ENCODE assay signal across 1 cellular context in the genomic region with DNA sequence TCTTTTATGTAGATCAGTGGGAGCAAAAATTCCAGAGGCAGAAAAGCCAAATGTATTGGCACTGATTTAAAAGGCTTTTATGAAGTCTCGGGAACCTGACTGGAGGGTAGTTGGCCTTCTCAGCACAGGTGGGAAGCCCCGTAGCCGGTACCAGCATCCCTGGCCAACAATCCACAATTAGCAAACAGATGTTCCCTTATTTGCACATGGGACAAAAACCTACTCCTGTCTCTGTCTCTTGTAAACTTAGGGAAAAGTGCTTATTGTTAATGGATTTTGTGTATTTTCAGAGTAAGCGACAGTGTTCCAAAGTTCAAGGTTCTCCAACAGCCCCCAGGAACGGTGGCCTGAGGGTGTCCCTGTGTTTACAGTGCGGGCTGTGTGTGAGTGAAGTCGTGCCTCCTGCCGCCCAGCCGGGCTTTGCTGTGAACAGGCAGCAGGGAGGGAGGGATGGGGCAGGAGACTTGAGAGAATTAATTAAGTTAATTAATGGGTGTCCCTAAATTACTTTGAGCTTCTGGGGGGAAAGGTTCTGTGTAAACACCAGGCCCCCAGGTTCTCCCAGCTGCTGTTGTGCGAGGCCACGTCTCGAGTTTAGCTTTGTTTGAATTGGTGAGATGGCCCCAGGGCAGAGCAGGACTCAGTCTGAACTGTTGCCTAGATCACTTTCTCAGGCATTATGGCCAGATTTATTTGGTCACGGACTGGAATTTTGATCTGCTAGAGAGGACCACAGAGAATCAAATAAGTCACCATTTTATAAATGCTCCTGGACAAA.
TF ChIP-seq lines count a peak whose summit lies in the region.

No MANE protein-coding gene starts in this region.

TF ChIP-seq in HepG2, 621 proteins besides CTCF, POLR2A, EP300 and RAD21 (continued from another document and continues in another):
- TF ChIP-seq NFAT5 (CRISPR knock-in tag; IDR thresholded peaks at IDR 0.05) (no peak), RBM22 (optimal IDR thresholded peaks at IDR 0.05; ENCODE audit: low read length) (peak; percentile 85), ZNF331 (CRISPR knock-in tag; IDR thresholded peaks at IDR 0.05) (peak; percentile 95), ZNF570 (CRISPR knock-in tag; IDR thresholded peaks at IDR 0.05; ENCODE audit: borderline replicate concordance) (no peak), CBX1 (IDR thresholded peaks at IDR 0.05; ENCODE audit: low read depth) (no peak), ARNTL (CRISPR knock-in tag; IDR thresholded peaks at IDR 0.05) (peak; percentile 90), HNRNPL (IDR thresholded peaks at IDR 0.05; ENCODE audit: low read depth, low read length) (no peak), ARNT (IDR thresholded peaks at IDR 0.05) (no peak), CC2D1A (CRISPR knock-in tag; IDR thresholded peaks at IDR 0.05) (0 out of 2 replicates have a peak, but pooled peaks have one; percentile 82), ZFY (CRISPR knock-in tag; IDR thresholded peaks at IDR 0.05) (peak; percentile 61), CERS6 (CRISPR knock-in tag; IDR thresholded peaks at IDR 0.05) (no peak), ZNF552 (CRISPR knock-in tag; IDR thresholded peaks at IDR 0.05; ENCODE audit: borderline replicate concordance) (peak; percentile 81), ZNF431 (CRISPR knock-in tag; IDR thresholded peaks at IDR 0.05; ENCODE audit: borderline replicate concordance, low read depth) (peak; percentile 80; the same call in 1 of the 2 replicates), MED8 (CRISPR knock-in tag; IDR thresholded peaks at IDR 0.05; ENCODE audit: insufficient replicate concordance) (peak; percentile 79), PCBP2 (optimal IDR thresholded peaks at IDR 0.05; ENCODE audit: low read depth, low read length, poor library complexity, severe bottlenecking) (no peak), ZNF350 (CRISPR knock-in tag; IDR thresholded peaks at IDR 0.05; ENCODE audit: borderline replicate concordance, low read depth) (peak; percentile 54), ATRX (CRISPR knock-in tag; IDR thresholded peaks at IDR 0.05; ENCODE audit: borderline replicate concordance) (no peak), ZEB1 (IDR thresholded peaks at IDR 0.05; ENCODE audit: insufficient replicate concordance, low read depth) (peak; percentile 95), GMEB1 (CRISPR knock-in tag; IDR thresholded peaks at IDR 0.05; ENCODE audit: borderline replicate concordance) (peak; percentile 56), ZNF761 (CRISPR knock-in tag; conservative IDR thresholded peaks at IDR 0.05) (peak; percentile 91), HDAC1 (CRISPR knock-in tag; IDR thresholded peaks at IDR 0.05) (peak; percentile 98), PREB (CRISPR knock-in tag; IDR thresholded peaks at IDR 0.05) (no peak), HES4 (CRISPR knock-in tag; IDR thresholded peaks at IDR 0.05; ENCODE audit: borderline replicate concordance) (no peak), RAD51 (IDR thresholded peaks at IDR 0.05; ENCODE audit: borderline replicate concordance) (no peak), ZNF766 (CRISPR knock-in tag; IDR thresholded peaks at IDR 0.05; ENCODE audit: borderline replicate concordance) (no peak), HOXA7 (CRISPR knock-in tag; IDR thresholded peaks at IDR 0.05) (0 out of 2 replicates have a peak, but pooled peaks have one; percentile 54), IRF9 (CRISPR knock-in tag; IDR thresholded peaks at IDR 0.05; ENCODE audit: borderline replicate concordance) (peak; percentile 56; the same call in 1 of the 2 replicates), ZNF800 (CRISPR knock-in tag; IDR thresholded peaks at IDR 0.05) (peak; percentile 38; the same call in 1 of the 2 replicates), NONO (IDR thresholded peaks at IDR 0.05) (no peak), NONO (CRISPR knock-in tag; conservative IDR thresholded peaks at IDR 0.05) (peak; percentile 89), THAP7 (CRISPR knock-in tag; IDR thresholded peaks at IDR 0.05) (peak; percentile 88), ZNF205 (CRISPR knock-in tag; IDR thresholded peaks at IDR 0.05) (peak; percentile 91; the same call in 1 of the 2 replicates), MTA3 (CRISPR knock-in tag; IDR thresholded peaks at IDR 0.05) (no peak), NR3C1 (CRISPR knock-in tag; IDR thresholded peaks at IDR 0.05) (no peak), ZNF235 (CRISPR knock-in tag; IDR thresholded peaks at IDR 0.05; ENCODE audit: borderline replicate concordance) (no peak), ZNF792 (CRISPR knock-in tag; IDR thresholded peaks at IDR 0.05) (peak; percentile 96), MEIS2 (CRISPR knock-in tag; IDR thresholded peaks at IDR 0.05) (peak; percentile 91), HNF1B (CRISPR knock-in tag; IDR thresholded peaks at IDR 0.05) (peak; percentile 84), SOX13 (IDR thresholded peaks at IDR 0.05) (peak; percentile 99), SOX13 (CRISPR knock-in tag; conservative IDR thresholded peaks at IDR 0.05 in 1 of 2, IDR thresholded peaks at IDR 0.05 in 1 of 2) (peak in 1 of 2 experiments; percentile 99; a peak in 2 of 4 replicates), ZNF326 (CRISPR knock-in tag; IDR thresholded peaks at IDR 0.05; ENCODE audit: borderline replicate concordance) (no peak), TRIM24 (CRISPR knock-in tag; IDR thresholded peaks at IDR 0.05) (no peak), NFYB (CRISPR knock-in tag; IDR thresholded peaks at IDR 0.05) (no peak), ZNF496 (CRISPR knock-in tag; IDR thresholded peaks at IDR 0.05; ENCODE audit: insufficient replicate concordance) (no peak)
- TF ChIP-seq, protein P1, sequence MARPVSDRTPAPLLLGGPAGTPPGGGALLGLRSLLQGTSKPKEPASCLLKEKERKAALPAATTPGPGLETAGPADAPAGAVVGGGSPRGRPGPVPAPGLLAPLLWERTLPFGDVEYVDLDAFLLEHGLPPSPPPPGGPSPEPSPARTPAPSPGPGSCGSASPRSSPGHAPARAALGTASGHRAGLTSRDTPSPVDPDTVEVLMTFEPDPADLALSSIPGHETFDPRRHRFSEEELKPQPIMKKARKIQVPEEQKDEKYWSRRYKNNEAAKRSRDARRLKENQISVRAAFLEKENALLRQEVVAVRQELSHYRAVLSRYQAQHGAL (CRISPR knock-in tag; IDR thresholded peaks at IDR 0.05; ENCODE audit: not compliant biosample characterization): no peak
- TF ChIP-seq, protein P2, sequence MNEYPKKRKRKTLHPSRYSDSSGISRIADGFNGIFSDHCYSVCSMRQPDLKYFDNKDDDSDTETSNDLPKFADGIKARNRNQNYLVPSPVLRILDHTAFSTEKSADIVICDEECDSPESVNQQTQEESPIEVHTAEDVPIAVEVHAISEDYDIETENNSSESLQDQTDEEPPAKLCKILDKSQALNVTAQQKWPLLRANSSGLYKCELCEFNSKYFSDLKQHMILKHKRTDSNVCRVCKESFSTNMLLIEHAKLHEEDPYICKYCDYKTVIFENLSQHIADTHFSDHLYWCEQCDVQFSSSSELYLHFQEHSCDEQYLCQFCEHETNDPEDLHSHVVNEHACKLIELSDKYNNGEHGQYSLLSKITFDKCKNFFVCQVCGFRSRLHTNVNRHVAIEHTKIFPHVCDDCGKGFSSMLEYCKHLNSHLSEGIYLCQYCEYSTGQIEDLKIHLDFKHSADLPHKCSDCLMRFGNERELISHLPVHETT (CRISPR knock-in tag; conservative IDR thresholded peaks at IDR 0.05): peak; percentile 75
